In genomic region chr7:101197991-101198390, GRCh38 we compare ENCODE assay signal across 16 cellular contexts. TPM values are rescaled to one million over a fixed set of nuclear protein-coding genes. Genes with fewer than 3 reads are reported as not detected.
DNase-seq lines count a peak whose midpoint lies in the region; ATAC-seq, FAIRE-seq and TF ChIP-seq lines count a peak whose summit lies in the region.
"Had no signal": no experiment of that assay in that cellular context is flagged by ENCODE, and none has a peak within 500 bp of the region (broad histone marks: within the 10 kb centered on the region; RNA-seq: fewer than 3 reads in every experiment).

No MANE protein-coding gene starts in this region.

- no peak overlapping the region for H3K4ac ChIP-seq in H1 (replicated peaks; ENCODE audit: insufficient read length, low read depth, low read length)

- peak; percentile 40 for DNase-seq in SK-N-SH
- DNase-seq in H1 (ENCODE audit: low read depth in 1 of 2, low spot score in 2 of 2), result no peak
- no peak for DNase-seq in stomach
- DNase-seq in globus pallidus (ENCODE audit: low spot score), result no peak
- DNase-seq: DMS79, GM23248 had no signal

- no peaks in the 10 kb centered on the region for H3K9me2 ChIP-seq in SK-N-SH

- H4K20me1 ChIP-seq in SK-N-SH (ENCODE audit: insufficient read depth), result no peaks in the 10 kb centered on the region
- H4K20me1 ChIP-seq in H1 (replicated peaks in 1 of 2; ENCODE audit: control insufficient read depth in 1 of 2, insufficient read depth in 2 of 2, low read length in 2 of 2), result no peaks in the 10 kb centered on the region

- no peak overlapping the region for H3K23ac ChIP-seq in H1 (ENCODE audit: insufficient read length)

- no peak overlapping the region for H2BK5ac ChIP-seq in H1 (ENCODE audit: low read depth, low read length)

- TF ChIP-seq RAD21 in SK-N-SH (IDR thresholded peaks at IDR 0.05; ENCODE audit: low read length) (no peak), H1 (IDR thresholded peaks at IDR 0.05 in 1 of 2, conservative IDR thresholded peaks at IDR 0.05 in 1 of 2; ENCODE audit: low read depth in 2 of 2, low read length in 2 of 2) (no peak)

- H2AFZ ChIP-seq in SK-N-SH (ENCODE audit: low read depth) (no peak overlapping the region), H1 (ENCODE audit: low read length) (no peak overlapping the region)
- H2AFZ ChIP-seq: GM23248 had no signal

- no peaks in the 10 kb centered on the region for H3K9me3 ChIP-seq in SK-N-SH
- H3K9me3 ChIP-seq in H1 (ENCODE audit: insufficient read depth in 2 of 2, low read depth in 1 of 2, low read length in 1 of 2), result no peaks in the 10 kb centered on the region
- no peaks in the 10 kb centered on the region for H3K9me3 ChIP-seq in stomach
- H3K9me3 ChIP-seq: HAP-1 had no signal

- no peak for FAIRE-seq in H1 (lab: Jason Lieb, UNC)
- FAIRE-seq: GM12878, GM18507 had no signal

- TF ChIP-seq CTCF in SK-N-SH (IDR thresholded peaks at IDR 0.05) (no peak), H1 (IDR thresholded peaks at IDR 0.05; ENCODE audit: control extremely low read depth in 1 of 3, insufficient read depth in 1 of 3, low read depth in 1 of 3, low read length in 3 of 3) (no peak), stomach (IDR thresholded peaks at IDR 0.05) (no peak)

- POLR2A ChIA-PET in SK-N-SH (lab: Yijun Ruan, JAX), result interaction anchor here (0.6 kb wide), 1 partner anchor 44 kb away, joined by 5 read pairs; no protein-coding TSS in a partner anchor
- POLR2A ChIA-PET in H1 (lab: Charles Lee; ENCODE audit: partially characterized antibody), result interaction anchor here (1.8 kb wide), 1 partner anchor 9 kb away, joined by 7 read pairs; no protein-coding TSS in a partner anchor

- H3K56ac ChIP-seq in H1 (replicated peaks; ENCODE audit: insufficient read length, low read depth, low read length), result no peak overlapping the region

- H3K79me2 ChIP-seq in SK-N-SH (ENCODE audit: insufficient read depth), result no peaks in the 10 kb centered on the region
- H3K79me2 ChIP-seq in H1 (ENCODE audit: control insufficient read depth in 1 of 2, insufficient read depth in 2 of 2, low read length in 2 of 2), result no peaks in the 10 kb centered on the region

- H4K5ac ChIP-seq in H1 (ENCODE audit: insufficient read length, low read depth, low read length), result no peak overlapping the region

- H3K79me1 ChIP-seq in H1 (ENCODE audit: low read depth, low read length), result no peaks in the 10 kb centered on the region

- H2BK15ac ChIP-seq in H1 (ENCODE audit: low read length), result 0 out of 2 replicates have a peak overlapping the region, but pooled peaks have one; percentile 46

- no peak overlapping the region for H3K9ac ChIP-seq in SK-N-SH
- H3K9ac ChIP-seq in H1 (replicated peaks in 1 of 4; ENCODE audit: extremely low read depth in 1 of 4, low read depth in 3 of 4, low read length in 3 of 4), result no peak overlapping the region
- H3K9ac ChIP-seq: GM23248 had no signal

- no peak overlapping the region for H3K4me2 ChIP-seq in SK-N-SH
- H3K4me2 ChIP-seq in H1 (ENCODE audit: insufficient read depth in 1 of 2, low read depth in 2 of 2, low read length in 2 of 2), result no peak overlapping the region

- peaks cover 8% of the 10 kb centered on the region; the same call in 1 of the 2 replicates for H3K23me2 ChIP-seq in H1 (ENCODE audit: low read depth, low read length)

- 88% methylated on average over 21 of the region's 21 CpGs for WGBS in SK-N-SH (ENCODE audit: low lambda C conversion rate)
- WGBS in H1 (ENCODE audit: extremely low coverage in 1 of 2, insufficient coverage in 1 of 2, insufficient read length in 1 of 2, insufficient replicate concordance in 2 of 2, low coverage in 1 of 2, low lambda C conversion rate in 2 of 2, missing lambda C conversion rate in 1 of 2), 2 experiments, result 87% methylated on average over 17 of the region's 21 CpGs; no CpG with 5 or more reads in 1 of the 2 experiments
- WGBS in stomach, 5 donors, result 59 to 76% (median 71%) methylated on average over 14 to 21 of the region's 21 CpGs

- intact Hi-C loops in stomach (cut with DNase I; ENCODE audit: low total_unique reads), result no loop called here

- no peak overlapping the region for H3K14ac ChIP-seq in H1 (ENCODE audit: insufficient read length)

- peak overlapping the region; percentile 61; the same call in 1 of the 2 replicates for H2BK20ac ChIP-seq in H1 (ENCODE audit: low read length)

- no peak overlapping the region; the same call in 1 of the 2 replicates for H3K18ac ChIP-seq in H1 (ENCODE audit: extremely low read depth, low read length)

- 0 out of 2 replicates have a peak overlapping the region, but pooled peaks have one; percentile 11 for H4K8ac ChIP-seq in H1 (ENCODE audit: extremely low read depth, insufficient read depth, low read length)

- H2BK120ac ChIP-seq in H1 (replicated peaks; ENCODE audit: low read depth, low read length), result no peak overlapping the region

- TF ChIP-seq POLR2A in H1 (IDR thresholded peaks at IDR 0.05; ENCODE audit: control extremely low read depth in 1 of 2, low read depth in 2 of 2, low read length in 2 of 2), result no peak
- TF ChIP-seq POLR2A in stomach (IDR thresholded peaks at IDR 0.05), result no peak

- CTCF ChIA-PET in SK-N-SH (lab: Yijun Ruan, JAX), result interaction anchor here (1.5 to 1.8 kb wide), 2 partner anchors 20 to 54 kb away, joined by 3 to 13 read pairs; partner anchors contain the start of gene ZNHIT1
- CTCF ChIA-PET in H1 (lab: Charles Lee; ENCODE audit: partially characterized antibody), result interaction anchor here (0.9 to 12.3 kb wide), 3 partner anchors 22 to 113 kb away, joined by 3 to 168 read pairs (median 3); partner anchors contain the start of gene TRIM56

- no peak for TF ChIP-seq EP300 in SK-N-SH (IDR thresholded peaks at IDR 0.05; ENCODE audit: borderline replicate concordance in 1 of 2, low read depth in 1 of 2, low read length in 1 of 2)
- TF ChIP-seq EP300 in H1 (IDR thresholded peaks at IDR 0.05; ENCODE audit: borderline replicate concordance in 1 of 2, low read depth in 2 of 2, low read length in 2 of 2), result no peak
- no peak for TF ChIP-seq EP300 in stomach (IDR thresholded peaks at IDR 0.05)

- ATAC-seq in SK-N-SH treated with all-trans-retinoic acid at 6 μM for 48 hours, result no peak
- no peak for ATAC-seq in GM21423 (IDR thresholded peaks at IDR 0.05; ENCODE audit: unreplicated experiment)
- ATAC-seq: GM12878 had no signal

- H3K27ac ChIP-seq in SK-N-SH (ENCODE audit: low read depth in 2 of 2, low read length in 1 of 2) (no peak overlapping the region), H1 (ENCODE audit: low read depth, low read length) (no peak overlapping the region), stomach (no peak overlapping the region)
- H3K27ac ChIP-seq: 22Rv1, GM23248 had no signal

- no peaks in the 10 kb centered on the region for H3K4me1 ChIP-seq in SK-N-SH (ENCODE audit: control insufficient read depth in 1 of 2, insufficient read depth in 2 of 2, low read depth in 1 of 2, low read length in 1 of 2)
- peaks cover 5 to 20% (median 13%) of the 10 kb centered on the region in 4 experiments for H3K4me1 ChIP-seq in H1 (replicated peaks in 1 of 4; ENCODE audit: control insufficient read depth in 3 of 4, insufficient read depth in 4 of 4, low read length in 3 of 4)
- peaks cover 11 to 18% (median 16%) of the 10 kb centered on the region in 4 donors for H3K4me1 ChIP-seq in stomach
- H3K4me1 ChIP-seq: HAP-1 had no signal

- H3K27me3 ChIP-seq in SK-N-SH (ENCODE audit: insufficient read depth) (no peaks in the 10 kb centered on the region; the same call in 1 of the 2 replicates), H1 (replicated peaks in 1 of 4; ENCODE audit: control insufficient read depth in 3 of 4, extremely low read depth in 1 of 4, insufficient read depth in 3 of 4, low read length in 3 of 4) (peaks cover 0 to 14% (median 9%) of the 10 kb centered on the region in 4 experiments; a peak in 5 of 7 replicates), stomach (peaks cover 0 to 82% (median 28%) of the 10 kb centered on the region in 3 donors)

- H3K4me3 ChIP-seq in SK-N-SH (ENCODE audit: low read depth in 2 of 2, low read length in 1 of 2) (no peak overlapping the region), H1 (ENCODE audit: extremely low read depth in 1 of 4, insufficient read depth in 2 of 4, low read depth in 3 of 4, low read length in 4 of 4) (no peak overlapping the region), stomach (no peak overlapping the region)
- H3K4me3 ChIP-seq: GM12878, GM23248, HAP-1 had no signal

- H2AK5ac ChIP-seq in H1 (ENCODE audit: low read depth, low read length), result no peak overlapping the region

- H3K36me3 ChIP-seq in SK-N-SH (replicated peaks in 1 of 2; ENCODE audit: control insufficient read depth in 1 of 2, insufficient read depth in 2 of 2, low read length in 1 of 2) (no peaks in the 10 kb centered on the region), H1 (ENCODE audit: control insufficient read depth in 2 of 4, insufficient read depth in 4 of 4, low read length in 3 of 4) (no peaks in the 10 kb centered on the region), stomach (no peaks in the 10 kb centered on the region)
- H3K36me3 ChIP-seq: HAP-1 had no signal

- H2BK12ac ChIP-seq in H1 (ENCODE audit: low read depth, low read length), result peak overlapping the region; percentile 75; the same call in 1 of the 2 replicates

- H4K91ac ChIP-seq in H1 (replicated peaks; ENCODE audit: insufficient read length, low read length), result peak overlapping the region; percentile 84

- H3F3A ChIP-seq in SK-N-SH (replicated peaks; ENCODE audit: insufficient read depth), result no peaks in the 10 kb centered on the region

RNA-seq across cellular contexts. Expression of gene MOGAT3, which starts 2.8 kb away (rescaled TPM):
- polyA plus RNA-seq in SK-N-SH (2012; rRNA removed) (not detected in 2 replicates), H1 (2011; rRNA removed) (0.21 and 0.58 TPM in 2 replicates), stomach (not detected)
- not detected in 2 replicates for polyA plus RNA-seq in SK-N-SH (2012; cell fraction: cytosol; rRNA removed)
- polyA plus RNA-seq in SK-N-SH (2012; cell fraction: nucleus; rRNA removed), result not detected in 2 replicates
- total RNA-seq in H1 (2021; fragmentation: NEBNext Ultra II Directional; extraction: Animal tissue kit (Norgen Biotek cat#: 25700)), result 0.82 TPM in 1 of 2 replicates, not detected in the other
- polyA plus RNA-seq in H1 (2011; cell fraction: cytosol; rRNA removed), result 0.48 TPM
- 0.76 TPM for polyA plus RNA-seq in H1 (2011; cell fraction: nucleus; rRNA removed)
- polyA plus RNA-seq in H1 (2012, experiment 1 of 2), result 0.23 to 0.61 TPM (median 0.24 TPM) in 3 of 4 replicates, not detected in the other
- 0.14 TPM for polyA plus RNA-seq in H1 (2012, experiment 2 of 2)
- 0.59 TPM for polyA plus RNA-seq in H1 (2013, experiment 1 of 2)
- 0.72 TPM for polyA plus RNA-seq in H1 (2013, experiment 2 of 2)
- polyA minus RNA-seq in H1 (2011; rRNA and poly(A)+ RNA removed), result 1.9 TPM in 1 of 2 replicates, not detected in the other
- not detected for polyA minus RNA-seq in H1 (2011; cell fraction: cytosol; rRNA and poly(A)+ RNA removed)
- polyA minus RNA-seq in H1 (2011; cell fraction: nucleus; rRNA and poly(A)+ RNA removed), result 1.3 TPM
- total RNA-seq in stomach, result 1 to 10 TPM in 2 of 5 donors, not detected in 3; 1.7 to 2.3 TPM
- total RNA-seq: A673, G401, GM12878, GM23248 had no signal
- polyA plus RNA-seq: BJ, GM23248 had no signal

RNA-seq across cellular contexts. Expression of gene NAT16, which starts 17.9 kb away (rescaled TPM):
- 0.64 and 0.68 TPM in 2 replicates for polyA plus RNA-seq in SK-N-SH (2012; rRNA removed)
- 0.51 and 0.62 TPM in 2 replicates for polyA plus RNA-seq in SK-N-SH (2012; cell fraction: cytosol; rRNA removed)
- polyA plus RNA-seq in SK-N-SH (2012; cell fraction: nucleus; rRNA removed), result 3.7 and 7.0 TPM in 2 replicates
- 0.84 and 1.0 TPM in 2 replicates for total RNA-seq in H1 (2021; fragmentation: NEBNext Ultra II Directional; extraction: Animal tissue kit (Norgen Biotek cat#: 25700))
- polyA plus RNA-seq in H1 (2011; rRNA removed), result 0.26 and 0.47 TPM in 2 replicates
- polyA plus RNA-seq in H1 (2011; cell fraction: cytosol; rRNA removed), result 1.1 TPM
- 1.7 TPM for polyA plus RNA-seq in H1 (2011; cell fraction: nucleus; rRNA removed)
- polyA plus RNA-seq in H1 (2012, experiment 1 of 2), result 0.62 to 1.2 TPM (median 0.80 TPM) in 4 replicates
- polyA plus RNA-seq in H1 (2012, experiment 2 of 2), result 0.59 TPM
- 0.55 TPM for polyA plus RNA-seq in H1 (2013, experiment 1 of 2)
- 0.37 TPM for polyA plus RNA-seq in H1 (2013, experiment 2 of 2)
- 0.16 TPM in 1 of 2 replicates, not detected in the other for polyA minus RNA-seq in H1 (2011; rRNA and poly(A)+ RNA removed)
- polyA minus RNA-seq in H1 (2011; cell fraction: cytosol; rRNA and poly(A)+ RNA removed), result not detected
- 1.00 TPM for polyA minus RNA-seq in H1 (2011; cell fraction: nucleus; rRNA and poly(A)+ RNA removed)
- total RNA-seq in stomach, result not detected
- polyA plus RNA-seq in stomach, result under 1 TPM in 1 of 3 donors, not detected in 2; 0.05 TPM
- total RNA-seq: A673, G401, GM12878, GM23248, HT1080 had no signal
- polyA plus RNA-seq: GM12878, GM23248 had no signal

RNA-seq across cellular contexts. Expression of gene PLOD3, which starts 19.4 kb away (rescaled TPM):
- polyA plus RNA-seq in SK-N-SH (2012; rRNA removed), result 134 and 276 TPM in 2 replicates
- 143 and 163 TPM in 2 replicates for polyA plus RNA-seq in SK-N-SH (2012; cell fraction: cytosol; rRNA removed)
- 295 and 343 TPM in 2 replicates for polyA plus RNA-seq in SK-N-SH (2012; cell fraction: nucleus; rRNA removed)
- total RNA-seq in H1 (2021; fragmentation: NEBNext Ultra II Directional; extraction: Animal tissue kit (Norgen Biotek cat#: 25700)), result 43.1 and 47.2 TPM in 2 replicates
- 28.4 and 57.0 TPM in 2 replicates for polyA plus RNA-seq in H1 (2011; rRNA removed)
- polyA plus RNA-seq in H1 (2011; cell fraction: cytosol; rRNA removed), result 26.9 TPM
- 83.2 TPM for polyA plus RNA-seq in H1 (2011; cell fraction: nucleus; rRNA removed)
- polyA plus RNA-seq in H1 (2012, experiment 1 of 2), result 39.5 to 45.8 TPM (median 44.6 TPM) in 4 replicates
- 42.4 TPM for polyA plus RNA-seq in H1 (2012, experiment 2 of 2)
- 80.5 TPM for polyA plus RNA-seq in H1 (2013, experiment 1 of 2)
- polyA plus RNA-seq in H1 (2013, experiment 2 of 2), result 71.8 TPM
- 12.3 and 19.4 TPM in 2 replicates for polyA minus RNA-seq in H1 (2011; rRNA and poly(A)+ RNA removed)
- 26.1 TPM for polyA minus RNA-seq in H1 (2011; cell fraction: cytosol; rRNA and poly(A)+ RNA removed)
- polyA minus RNA-seq in H1 (2011; cell fraction: nucleus; rRNA and poly(A)+ RNA removed), result 26.9 TPM
- total RNA-seq in stomach, result 100 to 1,000 TPM in 1 of 5 donors, 10 to 100 TPM in 4; 23.1 to 260 (median 46.7) TPM
- 10 to 100 TPM; 12.4 to 32.4 (median 30.1) TPM for polyA plus RNA-seq in stomach

RNA-seq across cellular contexts. Expression of gene ZNHIT1, which starts 20.0 kb away (rescaled TPM):
- polyA plus RNA-seq in SK-N-SH (2012; rRNA removed) (71.6 and 101 TPM in 2 replicates), H1 (2011; rRNA removed) (38.2 and 48.9 TPM in 2 replicates), stomach (100 to 1,000 TPM; 117 to 169 (median 165) TPM)
- polyA plus RNA-seq in SK-N-SH (2012; cell fraction: cytosol; rRNA removed), result 71.5 and 71.8 TPM in 2 replicates
- 53.6 and 77.5 TPM in 2 replicates for polyA plus RNA-seq in SK-N-SH (2012; cell fraction: nucleus; rRNA removed)
- total RNA-seq in H1 (2021; fragmentation: NEBNext Ultra II Directional; extraction: Animal tissue kit (Norgen Biotek cat#: 25700)), result 59.9 and 61.7 TPM in 2 replicates
- polyA plus RNA-seq in H1 (2011; cell fraction: cytosol; rRNA removed), result 42.0 TPM
- polyA plus RNA-seq in H1 (2011; cell fraction: nucleus; rRNA removed), result 34.7 TPM
- polyA plus RNA-seq in H1 (2012, experiment 1 of 2), result 42.1 to 47.7 TPM (median 44.9 TPM) in 4 replicates
- polyA plus RNA-seq in H1 (2012, experiment 2 of 2), result 69.3 TPM
- 54.8 TPM for polyA plus RNA-seq in H1 (2013, experiment 1 of 2)
- 58.5 TPM for polyA plus RNA-seq in H1 (2013, experiment 2 of 2)
- polyA minus RNA-seq in H1 (2011; rRNA and poly(A)+ RNA removed), result 10.5 and 11.1 TPM in 2 replicates
- polyA minus RNA-seq in H1 (2011; cell fraction: cytosol; rRNA and poly(A)+ RNA removed), result 18.8 TPM
- 10.6 TPM for polyA minus RNA-seq in H1 (2011; cell fraction: nucleus; rRNA and poly(A)+ RNA removed)
- 100 to 1,000 TPM in 2 of 5 donors, 10 to 100 TPM in 3; 22.8 to 170 (median 61.3) TPM for total RNA-seq in stomach

RNA-seq across cellular contexts. Expression of gene VGF, which starts 32.6 kb away (rescaled TPM):
- polyA plus RNA-seq in SK-N-SH (2012; rRNA removed) (17.4 and 54.3 TPM in 2 replicates), H1 (2011; rRNA removed) (1.6 and 3.0 TPM in 2 replicates), stomach (under 1 TPM in 2 of 3 donors, not detected in 1; 0.15 to 0.75 TPM)
- polyA plus RNA-seq in SK-N-SH (2012; cell fraction: cytosol; rRNA removed), result 48.7 and 59.7 TPM in 2 replicates
- 65.5 and 96.9 TPM in 2 replicates for polyA plus RNA-seq in SK-N-SH (2012; cell fraction: nucleus; rRNA removed)
- total RNA-seq in H1 (2021; fragmentation: NEBNext Ultra II Directional; extraction: Animal tissue kit (Norgen Biotek cat#: 25700)), result 7.0 and 7.4 TPM in 2 replicates
- 2.2 TPM for polyA plus RNA-seq in H1 (2011; cell fraction: cytosol; rRNA removed)
- 4.2 TPM for polyA plus RNA-seq in H1 (2011; cell fraction: nucleus; rRNA removed)
- 8.2 to 13.3 TPM (median 11.5 TPM) in 4 replicates for polyA plus RNA-seq in H1 (2012, experiment 1 of 2)
- 6.6 TPM for polyA plus RNA-seq in H1 (2012, experiment 2 of 2)
- polyA plus RNA-seq in H1 (2013, experiment 1 of 2), result 29.9 TPM
- 28.2 TPM for polyA plus RNA-seq in H1 (2013, experiment 2 of 2)
- polyA minus RNA-seq in H1 (2011; rRNA and poly(A)+ RNA removed), result 0.19 and 0.20 TPM in 2 replicates
- polyA minus RNA-seq in H1 (2011; cell fraction: cytosol; rRNA and poly(A)+ RNA removed), result 3.1 TPM
- polyA minus RNA-seq in H1 (2011; cell fraction: nucleus; rRNA and poly(A)+ RNA removed), result 1.2 TPM
- 1 to 10 TPM in 1 of 5 donors, under 1 TPM in 1, not detected in 3; 0.55 to 5.8 TPM for total RNA-seq in stomach
- total RNA-seq: GM23248 had no signal
- polyA plus RNA-seq: GM23248 had no signal
